Comparison of ENCODE assay signal across 4 cellular contexts in the genomic region with DNA sequence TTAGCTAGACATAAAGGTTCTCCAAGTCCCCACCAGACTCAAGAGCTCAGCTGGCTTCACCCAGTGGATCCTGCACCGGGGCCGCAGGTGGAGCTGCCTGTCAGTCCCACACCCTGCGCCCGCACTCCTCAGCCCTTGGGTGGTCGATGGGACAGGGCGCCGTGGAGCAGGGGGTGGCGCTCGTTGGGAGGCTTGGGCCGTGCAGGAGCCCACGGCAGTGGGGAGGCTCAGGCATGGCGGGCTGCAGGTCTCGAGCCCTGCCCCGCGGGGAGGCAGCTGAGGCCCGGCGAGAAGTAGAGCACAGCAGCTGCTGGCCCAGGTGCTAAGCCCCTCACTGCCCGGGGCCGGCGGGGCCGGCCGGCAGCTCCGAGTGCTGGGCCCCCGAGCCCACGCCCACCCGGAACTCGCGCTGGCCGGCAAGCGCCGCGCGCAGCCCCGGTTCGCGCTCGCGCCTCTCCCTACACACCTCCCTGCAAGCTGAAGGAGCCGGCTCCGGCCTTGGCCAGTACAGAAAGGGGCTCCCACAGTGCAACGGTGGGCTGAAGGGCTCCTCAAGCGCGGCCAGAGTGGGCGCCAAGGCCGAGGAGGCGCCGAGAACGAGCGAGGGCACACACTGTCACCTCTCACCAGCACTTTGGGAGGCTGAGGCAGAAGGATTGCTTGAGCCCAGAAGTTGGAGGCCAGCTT. TPM values are rescaled to one million over a fixed set of nuclear protein-coding genes. Genes with fewer than 3 reads are reported as not detected.
"Had no signal": no experiment of that assay in that cellular context is flagged by ENCODE, and none has a peak within 500 bp of the region (broad histone marks: within the 10 kb centered on the region; RNA-seq: fewer than 3 reads in every experiment).

No MANE protein-coding gene starts in this region.

RNA-seq across cellular contexts. Expression of a gene that starts 7.4 kb away (rescaled TPM):
- polyA plus RNA-seq: IgD-negative memory B cell had no signal

RNA-seq across cellular contexts. Expression of a gene that starts 12.1 kb away (rescaled TPM):
- total RNA-seq: GM23248, HT-29 had no signal
- polyA plus RNA-seq: GM23248 had no signal

RNA-seq across cellular contexts. Expression of a gene that starts 25.0 kb away (rescaled TPM):
- total RNA-seq: GM23248 had no signal

RNA-seq across cellular contexts. Expression of a gene that starts 27.7 kb away (rescaled TPM):
- total RNA-seq: GM23248, H9, HT-29 had no signal
- polyA plus RNA-seq: GM23248, IgD-negative memory B cell had no signal
